20 cellular contexts compared by ENCODE assay signal in genomic region chr11:123203471-123203870, GRCh38. TPM values are rescaled to one million over a fixed set of nuclear protein-coding genes. Genes with fewer than 3 reads are reported as not detected.
A peak's percentile ranks its signal among the peaks of the same experiment; 100 is the strongest.
DNase-seq lines count a peak whose midpoint lies in the region; ATAC-seq and TF ChIP-seq lines count a peak whose summit lies in the region.
"Had no signal": no experiment of that assay in that cellular context is flagged by ENCODE, and none has a peak within 500 bp of the region (broad histone marks: within the 10 kb centered on the region; RNA-seq: fewer than 3 reads in every experiment).

No MANE protein-coding gene starts in this region.

- H3K9ac ChIP-seq in stomach smooth muscle (ENCODE audit: low read length in 2 of 2) = no peak overlapping the region
- H3K9ac ChIP-seq: GM23248 had no signal

- intact Hi-C loops in esophagus muscularis mucosa (cut with DNase I) = no loop called here

- no peak for TF ChIP-seq POLR2A in esophagus muscularis mucosa (IDR thresholded peaks at IDR 0.05; ENCODE audit: low read depth)

- H3K27ac Mint-ChIP-seq in nephron progenitor cell = peak overlapping the region; percentile 96
- no peak overlapping the region for H3K27ac Mint-ChIP-seq in HFFc6
- H3K27ac Mint-ChIP-seq: CD4-positive, alpha-beta memory T cell had no signal

- H3K4me3 Mint-ChIP-seq in nephron progenitor cell = peak overlapping the region; percentile 24
- no peak overlapping the region for H3K4me3 Mint-ChIP-seq in HFFc6
- H3K4me3 Mint-ChIP-seq: CD4-positive, alpha-beta memory T cell had no signal

- H3K4me3 ChIP-seq in SJCRH30 (no peak overlapping the region), esophagus muscularis mucosa (no peak overlapping the region), stomach smooth muscle (ENCODE audit: low read length in 2 of 2) (no peak overlapping the region)
- H3K4me3 ChIP-seq: A549, GM23248 had no signal

- H3K36me3 ChIP-seq in SJCRH30 (no peaks in the 10 kb centered on the region), esophagus muscularis mucosa (no peaks in the 10 kb centered on the region), stomach smooth muscle (ENCODE audit: control insufficient read depth in 2 of 2, insufficient read depth in 2 of 2, low read length in 2 of 2) (no peaks in the 10 kb centered on the region)

- DNase-seq in SJCRH30 (peak in 1 of 2 experiments; percentile 12), esophagus muscularis mucosa (ENCODE audit: extremely low spot score) (no peak), nephron progenitor cell (no peak), CD1c-positive myeloid dendritic cell (ENCODE audit: extremely low spot score) (no peak), HFFc6 (no peak)
- DNase-seq: CD4-positive, alpha-beta memory T cell; DMS153; GDM1; KBM-7; NCI-H1105; NCI-H1694; NCI-H2081 treated with DMSO at 0.1 percent for 48 hours; NCI-H510A; NCI-H748 treated with DMSO at 0.1 percent for 48 hours; SHP77 treated with DMSO at 0.1 percent for 48 hours had no signal

- ATAC-seq in GM21576 (IDR thresholded peaks at IDR 0.05; ENCODE audit: unreplicated experiment) = no peak
- ATAC-seq: A549 had no signal

- no peak for TF ChIP-seq EP300 in esophagus muscularis mucosa (IDR thresholded peaks at IDR 0.05)

- H3K27me3 Mint-ChIP-seq in nephron progenitor cell (ENCODE audit: low read depth, poor library complexity) = no peaks in the 10 kb centered on the region
- H3K27me3 Mint-ChIP-seq in HFFc6 (ENCODE audit: insufficient read depth) = no peaks in the 10 kb centered on the region; the same call in 1 of the 2 replicates

- H3K9me3 ChIP-seq in SJCRH30 (replicated peaks) = no peaks in the 10 kb centered on the region
- H3K9me3 ChIP-seq in esophagus muscularis mucosa = no peaks in the 10 kb centered on the region
- no peaks in the 10 kb centered on the region for H3K9me3 ChIP-seq in stomach smooth muscle (ENCODE audit: control insufficient read depth in 2 of 2, low read length in 2 of 2)
- H3K9me3 ChIP-seq: A549 had no signal

- H3K27me3 ChIP-seq in SJCRH30 (no peaks in the 10 kb centered on the region), esophagus muscularis mucosa (no peaks in the 10 kb centered on the region), stomach smooth muscle (ENCODE audit: control insufficient read depth in 1 of 2, insufficient read depth in 2 of 2, low read length in 2 of 2) (no peaks in the 10 kb centered on the region)

- H3K36me3 Mint-ChIP-seq in nephron progenitor cell (ENCODE audit: low read depth) (no peaks in the 10 kb centered on the region), HFFc6 (ENCODE audit: low read depth) (no peaks in the 10 kb centered on the region)
- H3K36me3 Mint-ChIP-seq: CD4-positive, alpha-beta memory T cell had no signal

- TF ChIP-seq CTCF in esophagus muscularis mucosa (IDR thresholded peaks at IDR 0.05) = no peak
- no peak for TF ChIP-seq CTCF in nephron progenitor cell (IDR thresholded peaks at IDR 0.05)
- no peak for TF ChIP-seq CTCF in HFFc6 (IDR thresholded peaks at IDR 0.05)

- H3K4me1 ChIP-seq in SJCRH30 (peaks cover 29% of the 10 kb centered on the region), esophagus muscularis mucosa (peaks cover 0 to 64% (median 59%) of the 10 kb centered on the region in 4 donors), stomach smooth muscle (ENCODE audit: control insufficient read depth, insufficient read depth, low read length) (peaks cover 24% of the 10 kb centered on the region)
- H3K4me1 ChIP-seq: A549 had no signal

- peak overlapping the region; percentile 98 for H3K27ac ChIP-seq in SJCRH30
- H3K27ac ChIP-seq in esophagus muscularis mucosa (replicated peaks in 1 of 4) = peak overlapping the region; percentile 56 to 75 (median 68)
- peak overlapping the region; percentile 71 for H3K27ac ChIP-seq in stomach smooth muscle (ENCODE audit: low read length)
- H3K27ac ChIP-seq: A549 had no signal

- H3K4me1 Mint-ChIP-seq in nephron progenitor cell (peaks cover 79% of the 10 kb centered on the region), HFFc6 (ENCODE audit: low read depth) (peaks cover 53% of the 10 kb centered on the region)
- H3K4me1 Mint-ChIP-seq: CD4-positive, alpha-beta memory T cell had no signal

- no peaks in the 10 kb centered on the region for H3K9me3 Mint-ChIP-seq in nephron progenitor cell
- H3K9me3 Mint-ChIP-seq in HFFc6 = no peaks in the 10 kb centered on the region
- H3K9me3 Mint-ChIP-seq: CD4-positive, alpha-beta memory T cell had no signal

- 72% methylated on average over 3 of the region's 4 CpGs for WGBS in esophagus muscularis mucosa

RNA-seq across cellular contexts. Expression of gene CLMP, which starts 8.4 kb away (rescaled TPM):
- 16.1 and 17.3 TPM in 2 replicates for total RNA-seq in SJCRH30 (2014; rRNA removed; shearing (Covaris generic))
- 100 to 1,000 TPM; 169 to 215 (median 197) TPM for total RNA-seq in esophagus muscularis mucosa
- 100 to 1,000 TPM; 126 to 201 (median 138) TPM for total RNA-seq in HFFc6 (2021; fragmentation: NEBNext Ultra II Directional; extraction: Animal tissue kit (Norgen Biotek cat#: 25700))
- total RNA-seq: OCI-LY7 had no signal
